8 cellular contexts compared by ENCODE assay signal in the genomic region with DNA sequence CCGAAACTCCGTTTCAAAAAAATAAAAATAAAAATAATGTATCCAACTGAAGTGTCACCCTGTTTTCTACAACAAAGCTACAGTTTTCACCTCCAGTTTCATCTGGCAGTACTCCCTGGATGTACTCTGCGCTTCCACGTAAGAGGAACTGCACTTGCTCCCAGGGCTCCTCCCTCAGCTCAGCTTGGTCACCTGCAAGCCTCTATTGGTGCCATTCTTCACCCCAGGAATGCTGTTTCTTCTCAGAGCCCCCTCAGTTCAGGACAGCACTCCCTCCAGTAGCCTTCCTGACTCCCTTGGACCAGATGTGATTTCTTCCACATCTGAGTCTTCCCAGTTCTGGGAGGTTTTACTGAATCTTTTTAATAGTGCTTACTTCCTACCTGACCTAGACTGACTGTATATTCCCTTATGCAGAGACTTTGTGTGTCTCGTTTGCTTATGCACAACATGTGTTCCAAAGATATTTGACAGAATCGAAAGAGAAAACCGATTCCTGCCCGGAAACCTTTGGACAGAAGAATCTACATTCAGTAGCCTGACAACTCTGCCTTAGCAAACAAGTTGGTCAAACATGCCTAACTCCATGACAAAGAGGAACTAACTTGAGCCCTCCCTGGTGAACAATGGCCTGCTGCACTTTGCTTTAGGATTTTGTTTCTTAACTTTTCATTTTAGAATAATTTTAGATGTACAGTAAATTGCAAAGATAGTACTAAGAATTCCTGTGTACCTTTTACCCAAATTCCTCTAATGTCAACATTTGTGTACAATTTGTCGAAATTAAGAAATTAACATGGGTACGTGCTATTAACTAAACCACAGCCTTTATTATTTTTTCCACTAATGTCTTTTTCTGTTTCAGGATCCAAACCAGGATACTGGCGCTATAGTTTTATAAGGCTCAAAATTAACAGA. TPM values are rescaled to one million over a fixed set of nuclear protein-coding genes. Genes with fewer than 3 reads are reported as not detected.
DNase-seq lines count a peak whose midpoint lies in the region; ATAC-seq and TF ChIP-seq lines count a peak whose summit lies in the region.

No MANE protein-coding gene starts in this region.

- H3K27ac Mint-ChIP-seq in Calu3 (ENCODE audit: unreplicated experiment) (peak overlapping the region; percentile 90), mesothelial cell of epicardium (peak overlapping the region; percentile 59)

- CTCF ChIA-PET in Calu3 (lab: Charles Lee), result interaction anchor here (0.8 to 1.2 kb wide), 2 partner anchors 238 to 289 kb away, joined by 4 to 9 read pairs; a partner anchor contains a TSS

- BruUV-seq in Calu3 (replicated peaks; lab: Mats Ljungman, UMichigan), result TSS peak; percentile 80

- DNase-seq in Calu3 (peak; percentile 12), MV-4-11 (lab: John Stamatoyannopoulos, UW) (peak; percentile 57), T47D (ENCODE audit: low read depth in 1 of 2, low spot score in 1 of 2) (peak; percentile 41 to 79), mesothelial cell of epicardium (ENCODE audit: low spot score in 2 of 2, unreplicated experiment in 2 of 2) (no peak), NK-92 (lab: John Stamatoyannopoulos, UW; ENCODE audit: unreplicated experiment) (no peak), occipital lobe (lab: John Stamatoyannopoulos, UW) (no peak), globus pallidus (ENCODE audit: low spot score) (no peak)

- TF ChIP-seq CTCF in Calu3 (IDR thresholded peaks at IDR 0.05; ENCODE audit: unreplicated experiment) (no peak), mesothelial cell of epicardium (IDR thresholded peaks at IDR 0.05; ENCODE audit: unreplicated experiment) (no peak)

- no peak for ATAC-seq in HG02759 (IDR thresholded peaks at IDR 0.05; ENCODE audit: unreplicated experiment)

- H3K4me1 Mint-ChIP-seq in Calu3 (ENCODE audit: low read depth, unreplicated experiment) (peaks cover 30% of the 10 kb centered on the region), mesothelial cell of epicardium (peaks cover 9% of the 10 kb centered on the region)

- H3K27me3 Mint-ChIP-seq in Calu3 (ENCODE audit: unreplicated experiment) (no peaks in the 10 kb centered on the region), mesothelial cell of epicardium (ENCODE audit: low read depth) (no peaks in the 10 kb centered on the region)

- peaks cover 17% of the 10 kb centered on the region for H3K36me3 Mint-ChIP-seq in Calu3 (ENCODE audit: insufficient read depth, unreplicated experiment)
- H3K36me3 Mint-ChIP-seq in mesothelial cell of epicardium, result no peaks in the 10 kb centered on the region

- intact Hi-C loops in Calu3 (cut with micrococcal nuclease; ENCODE audit: unreplicated experiment), result no loop called here

- in situ Hi-C loops in T47D (cut with HindIII; ENCODE audit: low pct_unique_long_range_greater_than_20kb, low sequenced_read_pairs), result no loop called here

- H3K4me3 Mint-ChIP-seq in Calu3 (ENCODE audit: low read depth, unreplicated experiment), result peak overlapping the region; percentile 94
- H3K4me3 Mint-ChIP-seq in mesothelial cell of epicardium, result peak overlapping the region; percentile 80

- no peaks in the 10 kb centered on the region for H3K9me3 Mint-ChIP-seq in Calu3 (ENCODE audit: low read depth, unreplicated experiment)
- no peaks in the 10 kb centered on the region for H3K9me3 Mint-ChIP-seq in mesothelial cell of epicardium

RNA-seq across cellular contexts. Expression of a gene that starts 0.8 kb away (rescaled TPM):
- total RNA-seq in Calu3 (2022) (12.4 and 13.4 TPM in 2 replicates), mesothelial cell of epicardium (9.0 to 9.7 TPM (median 9.1 TPM) in 3 replicates), occipital lobe (9.0 TPM)

RNA-seq across cellular contexts. Expression of a gene that starts 37.5 kb away (rescaled TPM):
- 32.9 and 33.6 TPM in 2 replicates for total RNA-seq in Calu3 (2022)
- total RNA-seq in mesothelial cell of epicardium, result 28.0 to 31.3 TPM (median 28.3 TPM) in 3 replicates
- total RNA-seq in occipital lobe, result 22.0 TPM

RNA-seq across cellular contexts. Expression of a gene that starts 37.5 kb away (rescaled TPM):
- total RNA-seq in Calu3 (2022) (65.8 and 74.2 TPM in 2 replicates), mesothelial cell of epicardium (47.1 to 50.4 TPM (median 49.0 TPM) in 3 replicates), occipital lobe (83.0 TPM)

RNA-seq across cellular contexts. Expression of a gene that starts 37.8 kb away (rescaled TPM):
- total RNA-seq in Calu3 (2022) (16.9 and 17.7 TPM in 2 replicates), mesothelial cell of epicardium (31.6 to 33.4 TPM (median 33.2 TPM) in 3 replicates), occipital lobe (32.1 TPM)

Comparison
In these comparisons a context has a peak if more than half of its experiments do, and no peak if none do; other contexts are left out.
1. DNase-seq: peak in Calu3 (single experiment), MV-4-11 (single experiment) and T47D (2 of 2); none in mesothelial cell of epicardium (0 of 2), NK-92 (single experiment), occipital lobe (single experiment) and globus pallidus (single experiment).